1 cellular context compared by ENCODE assay signal in genomic region chr17:82668631-82669099, GRCh38.
TF ChIP-seq lines count a peak whose summit lies in the region.

No MANE protein-coding gene starts in this region.

TF ChIP-seq in GM23338, 12 proteins besides CTCF, POLR2A, EP300 and RAD21 (continued from another document):
- TF ChIP-seq, protein P1, sequence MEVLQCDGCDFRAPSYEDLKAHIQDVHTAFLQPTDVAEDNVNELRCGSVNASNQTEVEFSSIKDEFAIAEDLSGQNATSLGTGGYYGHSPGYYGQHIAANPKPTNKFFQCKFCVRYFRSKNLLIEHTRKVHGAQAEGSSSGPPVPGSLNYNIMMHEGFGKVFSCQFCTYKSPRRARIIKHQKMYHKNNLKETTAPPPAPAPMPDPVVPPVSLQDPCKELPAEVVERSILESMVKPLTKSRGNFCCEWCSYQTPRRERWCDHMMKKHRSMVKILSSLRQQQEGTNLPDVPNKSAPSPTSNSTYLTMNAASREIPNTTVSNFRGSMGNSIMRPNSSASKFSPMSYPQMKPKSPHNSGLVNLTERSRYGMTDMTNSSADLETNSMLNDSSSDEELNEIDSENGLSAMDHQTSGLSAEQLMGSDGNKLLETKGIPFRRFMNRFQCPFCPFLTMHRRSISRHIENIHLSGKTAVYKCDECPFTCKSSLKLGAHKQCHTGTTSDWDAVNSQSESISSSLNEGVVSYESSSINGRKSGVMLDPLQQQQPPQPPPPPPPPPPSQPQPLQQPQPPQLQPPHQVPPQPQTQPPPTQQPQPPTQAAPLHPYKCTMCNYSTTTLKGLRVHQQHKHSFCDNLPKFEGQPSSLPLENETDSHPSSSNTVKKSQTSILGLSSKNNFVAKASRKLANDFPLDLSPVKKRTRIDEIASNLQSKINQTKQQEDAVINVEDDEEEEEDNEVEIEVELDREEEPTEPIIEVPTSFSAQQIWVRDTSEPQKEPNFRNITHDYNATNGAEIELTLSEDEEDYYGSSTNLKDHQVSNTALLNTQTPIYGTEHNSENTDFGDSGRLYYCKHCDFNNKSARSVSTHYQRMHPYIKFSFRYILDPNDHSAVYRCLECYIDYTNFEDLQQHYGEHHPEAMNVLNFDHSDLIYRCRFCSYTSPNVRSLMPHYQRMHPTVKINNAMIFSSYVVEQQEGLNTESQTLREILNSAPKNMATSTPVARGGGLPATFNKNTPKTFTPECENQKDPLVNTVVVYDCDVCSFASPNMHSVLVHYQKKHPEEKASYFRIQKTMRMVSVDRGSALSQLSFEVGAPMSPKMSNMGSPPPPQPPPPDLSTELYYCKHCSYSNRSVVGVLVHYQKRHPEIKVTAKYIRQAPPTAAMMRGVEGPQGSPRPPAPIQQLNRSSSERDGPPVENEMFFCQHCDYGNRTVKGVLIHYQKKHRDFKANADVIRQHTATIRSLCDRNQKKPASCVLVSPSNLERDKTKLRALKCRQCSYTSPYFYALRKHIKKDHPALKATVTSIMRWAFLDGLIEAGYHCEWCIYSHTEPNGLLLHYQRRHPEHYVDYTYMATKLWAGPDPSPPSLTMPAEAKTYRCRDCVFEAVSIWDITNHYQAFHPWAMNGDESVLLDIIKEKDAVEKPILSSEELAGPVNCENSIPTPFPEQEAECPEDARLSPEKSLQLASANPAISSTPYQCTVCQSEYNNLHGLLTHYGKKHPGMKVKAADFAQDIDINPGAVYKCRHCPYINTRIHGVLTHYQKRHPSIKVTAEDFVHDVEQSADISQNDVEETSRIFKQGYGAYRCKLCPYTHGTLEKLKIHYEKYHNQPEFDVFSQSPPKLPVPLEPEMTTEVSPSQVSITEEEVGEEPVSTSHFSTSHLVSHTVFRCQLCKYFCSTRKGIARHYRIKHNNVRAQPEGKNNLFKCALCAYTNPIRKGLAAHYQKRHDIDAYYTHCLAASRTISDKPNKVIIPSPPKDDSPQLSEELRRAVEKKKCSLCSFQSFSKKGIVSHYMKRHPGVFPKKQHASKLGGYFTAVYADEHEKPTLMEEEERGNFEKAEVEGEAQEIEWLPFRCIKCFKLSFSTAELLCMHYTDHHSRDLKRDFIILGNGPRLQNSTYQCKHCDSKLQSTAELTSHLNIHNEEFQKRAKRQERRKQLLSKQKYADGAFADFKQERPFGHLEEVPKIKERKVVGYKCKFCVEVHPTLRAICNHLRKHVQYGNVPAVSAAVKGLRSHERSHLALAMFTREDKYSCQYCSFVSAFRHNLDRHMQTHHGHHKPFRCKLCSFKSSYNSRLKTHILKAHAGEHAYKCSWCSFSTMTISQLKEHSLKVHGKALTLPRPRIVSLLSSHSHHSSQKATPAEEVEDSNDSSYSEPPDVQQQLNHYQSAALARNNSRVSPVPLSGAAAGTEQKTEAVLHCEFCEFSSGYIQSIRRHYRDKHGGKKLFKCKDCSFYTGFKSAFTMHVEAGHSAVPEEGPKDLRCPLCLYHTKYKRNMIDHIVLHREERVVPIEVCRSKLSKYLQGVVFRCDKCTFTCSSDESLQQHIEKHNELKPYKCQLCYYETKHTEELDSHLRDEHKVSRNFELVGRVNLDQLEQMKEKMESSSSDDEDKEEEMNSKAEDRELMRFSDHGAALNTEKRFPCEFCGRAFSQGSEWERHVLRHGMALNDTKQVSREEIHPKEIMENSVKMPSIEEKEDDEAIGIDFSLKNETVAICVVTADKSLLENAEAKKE (CRISPR knock-in tag; IDR thresholded peaks at IDR 0.05) = no peak
- TF ChIP-seq JUNB (IDR thresholded peaks at IDR 0.05; ENCODE audit: unreplicated experiment) = no peak
